In genomic region chr4:98474408-98474844, GRCh38 we compare ENCODE assay signal across 12 cellular contexts.
A peak's percentile ranks its signal among the peaks of the same experiment; 100 is the strongest.
DNase-seq lines count a peak whose midpoint lies in the region; FAIRE-seq and TF ChIP-seq lines count a peak whose summit lies in the region.
"Had no signal": no experiment of that assay in that cellular context is flagged by ENCODE, and none has a peak within 500 bp of the region (broad histone marks: within the 10 kb centered on the region; RNA-seq: fewer than 3 reads in every experiment).

No MANE protein-coding gene starts in this region.

- no peaks in the 10 kb centered on the region for H4K20me1 ChIP-seq in keratinocyte (ENCODE audit: control insufficient read depth, extremely low read depth, insufficient read depth, low read length)

- in situ Hi-C loops in Caki2 (cut with HindIII; ENCODE audit: low pct_unique_long_range_greater_than_20kb, low sequenced_read_pairs): no loop called here
- in situ Hi-C loops in astrocyte of the cerebellum (cut with HindIII; ENCODE audit: low sequenced_read_pairs): no loop called here

- H3K27ac ChIP-seq in keratinocyte (ENCODE audit: control insufficient read depth, insufficient read depth, low read length): peak overlapping the region; percentile 41
- H3K27ac ChIP-seq: parathyroid adenoma had no signal

- peak; percentile 73 for FAIRE-seq in keratinocyte (lab: Jason Lieb, UNC)
- FAIRE-seq: GM12891 had no signal

- DNase-seq in Caki2 (ENCODE audit: low read depth): peak; percentile 40
- DNase-seq in HK-2 (ENCODE audit: unreplicated experiment): peak; percentile 41
- peak; percentile 43 for DNase-seq in astrocyte of the cerebellum (ENCODE audit: low read depth)
- peak; percentile 36 for DNase-seq in keratinocyte (ENCODE audit: low read depth, low spot score)
- no peak for DNase-seq in NCI-H1092 (lab: John Stamatoyannopoulos, UW)
- DNase-seq in NCI-H1694 treated with DMSO at 0.1 percent for 48 hours (lab: John Stamatoyannopoulos, UW): no peak
- DNase-seq in NCI-H146 treated with DMSO at 0.1 percent for 48 hours (lab: John Stamatoyannopoulos, UW; ENCODE audit: unreplicated experiment): no peak
- DNase-seq: hippocampal formation; NCI-H524; stimulated activated CD4-positive, alpha-beta T cell treated with anti-CD3 and anti-CD28 coated beads, Interleukin-2, amount 100 ng/mL, for 48 hours had no signal

- peaks cover 26% of the 10 kb centered on the region for H3K4me1 ChIP-seq in keratinocyte (ENCODE audit: control insufficient read depth, extremely low read depth, insufficient read depth, low read length)
- H3K4me1 ChIP-seq: parathyroid adenoma had no signal

- H2AFZ ChIP-seq in keratinocyte (ENCODE audit: control insufficient read depth, low read length): no peak overlapping the region
- H2AFZ ChIP-seq: parathyroid adenoma had no signal

- no peaks in the 10 kb centered on the region for H3K9me3 ChIP-seq in keratinocyte (ENCODE audit: control insufficient read depth, low read depth, low read length)

- no peaks in the 10 kb centered on the region for H3K9me1 ChIP-seq in keratinocyte (ENCODE audit: control insufficient read depth, extremely low read depth, insufficient read depth, low read length)

- H3K27me3 ChIP-seq in keratinocyte (ENCODE audit: control insufficient read depth, extremely low read depth, insufficient read depth, low read length): no peaks in the 10 kb centered on the region

- TF ChIP-seq CTCF in astrocyte of the cerebellum (IDR thresholded peaks at IDR 0.05; ENCODE audit: low read depth, low read length, missing control alignments) (no peak), keratinocyte (optimal IDR thresholded peaks at IDR 0.05 in 1 of 3, IDR thresholded peaks at IDR 0.05 in 1 of 3, conservative IDR thresholded peaks at IDR 0.05 in 1 of 3; ENCODE audit: extremely low read depth in 1 of 3, insufficient read depth in 2 of 3, low read length in 3 of 3) (no peak)

- no peak overlapping the region for H3K9ac ChIP-seq in keratinocyte (ENCODE audit: control insufficient read depth, extremely low read depth, insufficient read depth, low read length)
- H3K9ac ChIP-seq: parathyroid adenoma had no signal

- H3K79me2 ChIP-seq in keratinocyte (ENCODE audit: control insufficient read depth, insufficient read depth, low read length): peaks cover 9% of the 10 kb centered on the region
- H3K79me2 ChIP-seq: parathyroid adenoma had no signal

- peaks cover 12 to 22% of the 10 kb centered on the region in 2 experiments for H3K36me3 ChIP-seq in keratinocyte (ENCODE audit: control insufficient read depth in 2 of 2, extremely low read depth in 1 of 2, insufficient read depth in 2 of 2, low read length in 2 of 2)

- dilution Hi-C loops in keratinocyte (cut with MboI; ENCODE audit: extremely low pct_ligation_motif_present, low sequenced_read_pairs): no loop called here

- H3K4me3 ChIP-seq in astrocyte of the cerebellum (ENCODE audit: low read depth, low read length): no peak overlapping the region
- no peak overlapping the region for H3K4me3 ChIP-seq in keratinocyte (ENCODE audit: control insufficient read depth in 2 of 3, extremely low read depth in 1 of 3, insufficient read depth in 2 of 3, low read depth in 1 of 3, low read length in 3 of 3)

- H3K4me2 ChIP-seq in keratinocyte (ENCODE audit: control insufficient read depth, extremely low read depth, insufficient read depth, low read depth, low read length): peak overlapping the region; percentile 18

Comparison
In these comparisons a context has a peak if more than half of its experiments do, and no peak if none do; other contexts are left out.
1. DNase-seq: peak in Caki2 (single experiment), HK-2 (single experiment), astrocyte of the cerebellum (single experiment) and keratinocyte (single experiment); none in NCI-H1092 (single experiment), NCI-H1694 treated with DMSO at 0.1 percent for 48 hours (single experiment) and NCI-H146 treated with DMSO at 0.1 percent for 48 hours (single experiment).